In the genomic region with DNA sequence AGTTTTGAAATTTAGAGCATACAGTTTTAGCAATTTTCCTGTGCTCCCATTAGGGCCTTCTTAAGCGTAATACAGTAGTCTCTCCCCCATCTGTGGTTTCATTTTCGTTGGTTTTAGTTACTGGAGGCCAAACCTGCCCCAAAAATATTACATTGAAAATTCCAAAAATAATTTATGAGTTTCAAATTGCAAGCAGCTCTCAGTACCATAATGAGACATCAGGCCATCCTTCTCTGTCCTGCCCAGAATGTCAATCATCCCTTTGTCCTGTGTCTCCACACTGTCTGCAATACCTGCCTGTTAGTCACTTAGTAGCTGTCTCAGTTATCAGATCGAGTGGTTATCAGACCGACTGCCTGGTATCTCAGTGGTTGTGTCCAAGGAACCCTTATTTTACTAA, we compare ENCODE assay signal across 10 cellular contexts.
DNase-seq lines count a peak whose midpoint lies in the region; ATAC-seq and TF ChIP-seq lines count a peak whose summit lies in the region.
"Had no signal": no experiment of that assay in that cellular context is flagged by ENCODE, and none has a peak within 500 bp of the region (broad histone marks: within the 10 kb centered on the region; RNA-seq: fewer than 3 reads in every experiment).

No MANE protein-coding gene starts in this region.

- ATAC-seq in HG02678 (IDR thresholded peaks at IDR 0.05; ENCODE audit: unreplicated experiment): peak; percentile 80
- peak; percentile 71 for ATAC-seq in HG03460 (IDR thresholded peaks at IDR 0.05; ENCODE audit: unreplicated experiment)

- no peak for TF ChIP-seq CTCF in GM10248 (IDR thresholded peaks at IDR 0.05; ENCODE audit: control extremely low read depth, extremely low read depth, low read depth, missing control alignments)

- DNase-seq in GM10248 (ENCODE audit: extremely low spot score): peak; percentile 26
- DNase-seq in GM19240 (ENCODE audit: insufficient read length, low spot score): peak; percentile 22
- no peak for DNase-seq in kidney glomerular epithelial cell (lab: John Stamatoyannopoulos, UW)
- no peak for DNase-seq in SHP77 (lab: John Stamatoyannopoulos, UW)
- no peak for DNase-seq in iPS-NIHi11 (ENCODE audit: low spot score)
- no peak for DNase-seq in NCI-H345 (lab: John Stamatoyannopoulos, UW)
- DNase-seq: mesenchymal stem cell, NCI-H1417 treated with DMSO at 0.1 percent for 48 hours had no signal

- CTCF ChIA-PET in GM10248 (lab: Yijun Ruan, JAX): interaction anchor here (0.8 kb wide), 1 partner anchor 10 kb away, joined by 3 read pairs; no protein-coding TSS in a partner anchor

- POLR2A ChIA-PET in GM10248 (lab: Yijun Ruan, JAX): interaction anchor here (0.6 kb wide), 1 partner anchor 397 kb away, joined by 5 read pairs; no protein-coding TSS in a partner anchor

Comparison
In these comparisons a context has a peak if more than half of its experiments do, and no peak if none do; other contexts are left out.
1. DNase-seq: peak in GM10248 (single experiment) and GM19240 (single experiment); none in kidney glomerular epithelial cell (single experiment), SHP77 (0 of 2), iPS-NIHi11 (single experiment) and NCI-H345 (single experiment).